Comparison of ENCODE assay signal across 22 cellular contexts in genomic region chr16:58018803-58019202, GRCh38. TPM values are rescaled to one million over a fixed set of nuclear protein-coding genes. Genes with fewer than 3 reads are reported as not detected.
DNase-seq lines count a peak whose midpoint lies in the region; ATAC-seq and TF ChIP-seq lines count a peak whose summit lies in the region.
"Had no signal": no experiment of that assay in that cellular context is flagged by ENCODE, and none has a peak within 500 bp of the region (broad histone marks: within the 10 kb centered on the region; RNA-seq: fewer than 3 reads in every experiment).

No MANE protein-coding gene starts in this region.

- H3K36me3 ChIP-seq in neural progenitor cell, result no peaks in the 10 kb centered on the region
- peaks cover 6% of the 10 kb centered on the region for H3K36me3 ChIP-seq in effector memory CD4-positive, alpha-beta T cell (ENCODE audit: control insufficient read depth, insufficient read depth, low read length)
- H3K36me3 ChIP-seq: SJCRH30 had no signal

- H4K8ac ChIP-seq in H9 (replicated peaks; ENCODE audit: insufficient read length, low read depth, low read length), result no peak overlapping the region

- no peak overlapping the region for H2AK5ac ChIP-seq in H9 (ENCODE audit: insufficient read length, low read length)

- POLR2A ChIA-PET in WTC11 (lab: Charles Lee), result no interaction called here

- DNase-seq in D341Med (ENCODE audit: low spot score), result peak; percentile 63
- DNase-seq in H9, result peak; percentile 70
- DNase-seq in WTC11 (ENCODE audit: low spot score), result peak; percentile 68
- peak; percentile 39 for DNase-seq in neural progenitor cell (ENCODE audit: low spot score)
- no peak for DNase-seq in effector memory CD4-positive, alpha-beta T cell
- DNase-seq in left colon, result no peak
- DNase-seq: activated CD8-positive, alpha-beta memory T cell treated with anti-CD3 and anti-CD28 coated beads for 24 hours; esophagus squamous epithelium; IMR-90; mammary epithelial cell; naive thymus-derived CD4-positive, alpha-beta T cell; NCI-H1930; NCI-H510A treated with DMSO at 0.1 percent for 48 hours; SJCRH30; stimulated activated CD4-positive, alpha-beta T cell treated with anti-CD3 and anti-CD28 coated beads, Interleukin-2, amount 100 ng/mL, for 48 hours had no signal

- no peak overlapping the region for H3T11ph ChIP-seq in H9 (ENCODE audit: low read length)

- intact Hi-C loops in left colon (cut with DNase I, micrococcal nuclease), result no loop called here

- H4K91ac ChIP-seq in H9 (ENCODE audit: insufficient read length, low read depth, low read length), result no peak overlapping the region

- ATAC-seq in WTC11 (peak; percentile 58), GM21619 (IDR thresholded peaks at IDR 0.05; ENCODE audit: unreplicated experiment) (no peak), left colon (no peak)
- ATAC-seq: activated CD4-positive, CD25-positive, alpha-beta regulatory T cell treated with anti-CD3 and anti-CD28 coated beads, Interleukin-2, amount 50 U/mL, for 24 hours; activated T-helper 17 cell treated with anti-CD3 and anti-CD28 coated beads, Interleukin-2, amount 50 U/mL, for 72 hours; naive thymus-derived CD4-positive, alpha-beta T cell had no signal

- peaks cover 0 to 2% (median 0%) of the 10 kb centered on the region in 3 experiments; a peak in 3 of 7 replicates for H3K36me3 Mint-ChIP-seq in H9 (ENCODE audit: insufficient read depth in 1 of 3, low read depth in 3 of 3)
- no peaks in the 10 kb centered on the region for H3K36me3 Mint-ChIP-seq in WTC11
- no peaks in the 10 kb centered on the region for H3K36me3 Mint-ChIP-seq in neural progenitor cell

- H3K9me3 Mint-ChIP-seq in H9 (no peaks in the 10 kb centered on the region), WTC11 (no peaks in the 10 kb centered on the region), neural progenitor cell (no peaks in the 10 kb centered on the region)
- H3K9me3 Mint-ChIP-seq: activated T-helper 17 cell treated with anti-CD3 and anti-CD28 coated beads, Interleukin-2, amount 50 U/mL, for 72 hours; naive thymus-derived CD4-positive, alpha-beta T cell had no signal

- H3K9me3 ChIP-seq in H9 (ENCODE audit: control insufficient read depth, low read depth, low read length) (no peaks in the 10 kb centered on the region), neural progenitor cell (ENCODE audit: low read depth) (no peaks in the 10 kb centered on the region)
- H3K9me3 ChIP-seq in effector memory CD4-positive, alpha-beta T cell (ENCODE audit: control insufficient read depth, low read length), result no peaks in the 10 kb centered on the region
- H3K9me3 ChIP-seq: esophagus squamous epithelium, SJCRH30 had no signal

- H3K79me1 ChIP-seq in H9 (ENCODE audit: insufficient read depth, low read depth, low read length, poor library complexity, severe bottlenecking), result no peaks in the 10 kb centered on the region

- H3K27me3 ChIP-seq in H9 (ENCODE audit: insufficient read depth, low read length), result no peaks in the 10 kb centered on the region
- peaks cover 6% of the 10 kb centered on the region for H3K27me3 ChIP-seq in neural progenitor cell
- H3K27me3 ChIP-seq in effector memory CD4-positive, alpha-beta T cell (replicated peaks; ENCODE audit: control insufficient read depth, insufficient read depth, low read length, poor library complexity, severe bottlenecking), result no peaks in the 10 kb centered on the region
- H3K27me3 ChIP-seq: esophagus squamous epithelium had no signal

- H3K9ac ChIP-seq in H9 (ENCODE audit: extremely low read depth, insufficient read length, low read length) (no peak overlapping the region), neural progenitor cell (no peak overlapping the region)

- no peak overlapping the region for H3K4me3 ChIP-seq in neural progenitor cell
- H3K4me3 ChIP-seq in effector memory CD4-positive, alpha-beta T cell (ENCODE audit: insufficient read depth, low read depth, low read length, poor library complexity, severe bottlenecking), result no peak overlapping the region
- H3K4me3 ChIP-seq: esophagus squamous epithelium, SJCRH30 had no signal

- H3K18ac ChIP-seq in H9 (ENCODE audit: insufficient read length, low read depth, low read length), result no peak overlapping the region

- CTCF ChIA-PET in WTC11 (lab: Charles Lee), result interaction anchor here (0.6 to 2.4 kb wide), 14 partner anchors 8 to 369 kb away, joined by 3 to 23 read pairs (median 4); partner anchors contain the start of genes CFAP20 and USB1

- H4K20me1 ChIP-seq in H9 (ENCODE audit: control insufficient read depth, insufficient read depth, insufficient read length), result no peaks in the 10 kb centered on the region
- H4K20me1 ChIP-seq in neural progenitor cell (ENCODE audit: low read depth), result peaks cover 3% of the 10 kb centered on the region

- H3K79me2 ChIP-seq in H9 (ENCODE audit: insufficient read depth, low read length) (no peaks in the 10 kb centered on the region), neural progenitor cell (ENCODE audit: low read depth) (no peaks in the 10 kb centered on the region)

- H2AFZ ChIP-seq in H9 (ENCODE audit: low read length) (no peak overlapping the region), neural progenitor cell (replicated peaks) (no peak overlapping the region)

- H2BK5ac ChIP-seq in H9 (ENCODE audit: insufficient read length, low read length), result no peak overlapping the region

- WGBS in H9 (ENCODE audit: extremely low coverage, insufficient read length, low lambda C conversion rate), result no CpG with 5 or more reads among the region's 7 CpGs

- H3K4me1 ChIP-seq in H9 (ENCODE audit: insufficient read depth, low read length) (peaks cover 6% of the 10 kb centered on the region; the same call in 1 of the 2 replicates), neural progenitor cell (peaks cover 3% of the 10 kb centered on the region)
- no peaks in the 10 kb centered on the region for H3K4me1 ChIP-seq in effector memory CD4-positive, alpha-beta T cell (ENCODE audit: control insufficient read depth, insufficient read depth, low read length, poor library complexity, severe bottlenecking)

- peaks cover 3% of the 10 kb centered on the region; the same call in 1 of the 2 replicates for H3K27me3 Mint-ChIP-seq in H9 (ENCODE audit: low read depth)
- peaks cover under 1% of the 10 kb centered on the region for H3K27me3 Mint-ChIP-seq in WTC11 (ENCODE audit: low read depth)
- H3K27me3 Mint-ChIP-seq in neural progenitor cell (ENCODE audit: insufficient read depth, low read depth), result peaks cover 8% of the 10 kb centered on the region
- H3K27me3 Mint-ChIP-seq: activated T-helper 17 cell treated with anti-CD3 and anti-CD28 coated beads, Interleukin-2, amount 50 U/mL, for 72 hours; B cell had no signal

- no peak overlapping the region for H3K4ac ChIP-seq in H9 (ENCODE audit: low read depth, low read length)

- no peak overlapping the region for H3K4me3 Mint-ChIP-seq in H9
- no peak overlapping the region for H3K4me3 Mint-ChIP-seq in WTC11
- H3K4me3 Mint-ChIP-seq in neural progenitor cell, result no peak overlapping the region
- H3K4me3 Mint-ChIP-seq: activated T-helper 17 cell treated with anti-CD3 and anti-CD28 coated beads, Interleukin-2, amount 50 U/mL, for 72 hours; B cell; naive thymus-derived CD4-positive, alpha-beta T cell had no signal

- H3K4me1 Mint-ChIP-seq in H9 (peaks cover 16 to 24% of the 10 kb centered on the region in 2 experiments), WTC11 (peaks cover 17% of the 10 kb centered on the region), neural progenitor cell (peaks cover 15% of the 10 kb centered on the region)

- H3K27ac ChIP-seq in H9 (ENCODE audit: insufficient read length, low read depth, low read length) (no peak overlapping the region), neural progenitor cell (no peak overlapping the region)
- no peak overlapping the region for H3K27ac ChIP-seq in effector memory CD4-positive, alpha-beta T cell (ENCODE audit: insufficient read depth, low read length, poor library complexity, severe bottlenecking)
- H3K27ac ChIP-seq: esophagus squamous epithelium, SJCRH30 had no signal

- H3K27ac Mint-ChIP-seq in H9 (no peak overlapping the region), WTC11 (no peak overlapping the region), neural progenitor cell (no peak overlapping the region)
- H3K27ac Mint-ChIP-seq: activated T-helper 17 cell treated with anti-CD3 and anti-CD28 coated beads, Interleukin-2, amount 50 U/mL, for 72 hours; B cell had no signal

- no peak overlapping the region for H2BK12ac ChIP-seq in H9 (ENCODE audit: insufficient read length, low read depth, low read length)

- TF ChIP-seq CTCF in H9 (conservative IDR thresholded peaks at IDR 0.05), result peak; percentile 61
- no peak for TF ChIP-seq CTCF in WTC11 (IDR thresholded peaks at IDR 0.05)
- TF ChIP-seq CTCF in neural progenitor cell (IDR thresholded peaks at IDR 0.05), result peak; percentile 41

- no peak overlapping the region for H4K5ac ChIP-seq in H9 (ENCODE audit: insufficient read length, low read depth, low read length)

- H3F3A ChIP-seq in neural progenitor cell (ENCODE audit: low read depth), result no peaks in the 10 kb centered on the region

- no peak overlapping the region for H2BK20ac ChIP-seq in H9 (ENCODE audit: low read depth, low read length, poor library complexity, severe bottlenecking)

- no peak overlapping the region for H3K23ac ChIP-seq in H9 (ENCODE audit: insufficient read length, low read depth, low read length)

- H3K23me2 ChIP-seq in H9 (ENCODE audit: insufficient read length, low read depth, low read length, poor library complexity, severe bottlenecking), result no peaks in the 10 kb centered on the region

- no peak overlapping the region for H2BK120ac ChIP-seq in H9 (ENCODE audit: low read depth, low read length, poor library complexity, severe bottlenecking)

- no peak overlapping the region for H3K4me2 ChIP-seq in H9 (ENCODE audit: insufficient read depth, insufficient read length, low read length)
- H3K4me2 ChIP-seq in neural progenitor cell, result no peak overlapping the region

- H3K14ac ChIP-seq in H9 (ENCODE audit: insufficient read depth, low read length), result no peak overlapping the region

- no peak overlapping the region for H2BK15ac ChIP-seq in H9 (ENCODE audit: low read depth, low read length)

- H3K56ac ChIP-seq in H9 (ENCODE audit: insufficient read length, low read depth, low read length), result no peak overlapping the region

RNA-seq across cellular contexts. Expression of gene MMP15, which starts 6.8 kb away (rescaled TPM):
- total RNA-seq in H9 (2021) (32.9 and 33.6 TPM in 2 replicates), WTC11 (2021) (55.5 to 60.7 TPM (median 58.2 TPM) in 3 replicates), neural progenitor cell (ENCODE audit: low replicate concordance) (7.2 and 26.0 TPM in 2 replicates), left colon (100 to 1,000 TPM; 113 to 127 TPM)
- total RNA-seq: B cell had no signal

RNA-seq across cellular contexts. Expression of gene USB1, which starts 17.6 kb away (rescaled TPM):
- 65.0 and 65.6 TPM in 2 replicates for total RNA-seq in H9 (2021)
- total RNA-seq in WTC11 (2021), result 67.1 to 75.2 TPM (median 69.6 TPM) in 3 replicates
- 14.9 and 24.5 TPM in 2 replicates for total RNA-seq in neural progenitor cell (ENCODE audit: low replicate concordance)
- 10 to 100 TPM; 42.6 to 43.8 TPM for total RNA-seq in left colon

RNA-seq across cellular contexts. Expression of gene ZNF319, which starts 18.3 kb away (rescaled TPM):
- 5.6 and 6.6 TPM in 2 replicates for total RNA-seq in H9 (2021)
- total RNA-seq in WTC11 (2021), result 4.6 to 5.5 TPM (median 5.3 TPM) in 3 replicates
- 1.4 and 5.5 TPM in 2 replicates for total RNA-seq in neural progenitor cell (ENCODE audit: low replicate concordance)
- 1 to 10 TPM; 5.0 to 7.9 TPM for total RNA-seq in left colon

RNA-seq across cellular contexts. Expression of gene CNGB1, which starts 47.9 kb away (rescaled TPM):
- total RNA-seq in H9 (2021), result not detected in 2 replicates
- not detected in 3 replicates for total RNA-seq in WTC11 (2021)
- total RNA-seq in neural progenitor cell (ENCODE audit: low replicate concordance), result not detected in 2 replicates
- total RNA-seq in left colon, result under 1 TPM; 0.17 to 0.49 TPM
- total RNA-seq: activated T-helper 17 cell treated with anti-CD3 and anti-CD28 coated beads, Interleukin-2, amount 50 U/mL, for 72 hours; B cell; glomerular endothelial cell; IMR-90; naive thymus-derived CD4-positive, alpha-beta T cell; SJCRH30; skeletal muscle tissue; T-helper 2 cell treated with Interferon-gamma antibody and Interleukin-4, amounts not matched to agents 100 ng/mL and 5 ng/mL, for 36 hours had no signal

Comparison
In these comparisons a context has a peak if more than half of its experiments do, and no peak if none do; other contexts are left out.
1. DNase-seq: peak in D341Med (single experiment), H9 (single experiment), WTC11 (single experiment) and neural progenitor cell (single experiment); none in effector memory CD4-positive, alpha-beta T cell (0 of 3) and left colon (0 of 2).